In genomic region chr1:108154323-108154722, GRCh38 we compare ENCODE assay signal across 18 cellular contexts. TPM values are rescaled to one million over a fixed set of nuclear protein-coding genes. Genes with fewer than 3 reads are reported as not detected.
DNase-seq lines count a peak whose midpoint lies in the region; ATAC-seq, FAIRE-seq and TF ChIP-seq lines count a peak whose summit lies in the region.
"Had no signal": no experiment of that assay in that cellular context is flagged by ENCODE, and none has a peak within 500 bp of the region (broad histone marks: within the 10 kb centered on the region; RNA-seq: fewer than 3 reads in every experiment).

No MANE protein-coding gene starts in this region.

- H3K27me3 Mint-ChIP-seq in MCF 10A (ENCODE audit: insufficient read depth, unreplicated experiment) (no peaks in the 10 kb centered on the region), astrocyte (ENCODE audit: low read depth, unreplicated experiment) (no peaks in the 10 kb centered on the region)
- H3K27me3 Mint-ChIP-seq: B cell had no signal

- H3K27ac ChIP-seq in breast epithelium (no peak overlapping the region), astrocyte (ENCODE audit: low read depth, low read length) (no peak overlapping the region)

- H3K4me1 ChIP-seq in breast epithelium (no peaks in the 10 kb centered on the region), astrocyte (ENCODE audit: insufficient read depth, low read length) (peaks cover 10% of the 10 kb centered on the region)
- H3K4me1 ChIP-seq: HAP-1 had no signal

- TF ChIP-seq CTCF in MCF 10A (IDR thresholded peaks at IDR 0.05; ENCODE audit: unreplicated experiment) (no peak), breast epithelium (IDR thresholded peaks at IDR 0.05) (no peak), astrocyte (IDR thresholded peaks at IDR 0.05; ENCODE audit: insufficient read depth, low read depth, low read length) (no peak)

- no peak overlapping the region for H3K4me2 ChIP-seq in astrocyte (ENCODE audit: low read length)

- no peak overlapping the region for H3K9ac ChIP-seq in astrocyte (ENCODE audit: low read length)

- H3K4me3 ChIP-seq in breast epithelium (no peak overlapping the region), astrocyte (ENCODE audit: insufficient read depth, low read depth, low read length) (no peak overlapping the region)
- H3K4me3 ChIP-seq: HAP-1 had no signal

- H3K4me1 Mint-ChIP-seq in MCF 10A (ENCODE audit: insufficient read depth, unreplicated experiment) (no peaks in the 10 kb centered on the region), astrocyte (ENCODE audit: low read depth, unreplicated experiment) (peaks cover 6% of the 10 kb centered on the region)
- H3K4me1 Mint-ChIP-seq: B cell had no signal

- ATAC-seq in esophagus mucosa: peak; percentile 95
- no peak for ATAC-seq in HG03175 (IDR thresholded peaks at IDR 0.05; ENCODE audit: unreplicated experiment)

- H3K27me3 ChIP-seq in breast epithelium (no peaks in the 10 kb centered on the region), astrocyte (ENCODE audit: insufficient read depth, low read length) (no peaks in the 10 kb centered on the region)

- peaks cover 3% of the 10 kb centered on the region for H4K20me1 ChIP-seq in astrocyte (ENCODE audit: insufficient read depth, low read length)

- FAIRE-seq in astrocyte (lab: Jason Lieb, UNC): no peak
- FAIRE-seq in frontal cortex (lab: Jason Lieb, UNC): no peak

- no peak overlapping the region for H3K27ac Mint-ChIP-seq in MCF 10A (ENCODE audit: low read depth, unreplicated experiment)
- no peak overlapping the region for H3K27ac Mint-ChIP-seq in astrocyte (ENCODE audit: unreplicated experiment)
- H3K27ac Mint-ChIP-seq: B cell had no signal

- intact Hi-C loops in MCF 10A (cut with micrococcal nuclease) (no loop called here), breast epithelium (cut with DNase I; ENCODE audit: low total_unique reads) (no loop called here)

- TF ChIP-seq POLR2A in breast epithelium (IDR thresholded peaks at IDR 0.05): no peak

- H3K36me3 ChIP-seq in breast epithelium (no peaks in the 10 kb centered on the region), astrocyte (ENCODE audit: insufficient read depth, low read length) (peaks cover 33% of the 10 kb centered on the region)

- POLR2A ChIA-PET in MCF 10A (lab: Yijun Ruan, JAX): interaction anchor here (0.5 to 0.8 kb wide), 2 partner anchors 16 to 27 kb away, joined by 3 to 4 read pairs; no protein-coding TSS in a partner anchor

- CTCF ChIA-PET in MCF 10A (lab: Yijun Ruan, JAX): interaction anchor here (0.8 kb wide), 1 partner anchor 23 kb away, joined by 3 read pairs; no protein-coding TSS in a partner anchor

- no peaks in the 10 kb centered on the region for H3K9me3 Mint-ChIP-seq in MCF 10A (ENCODE audit: unreplicated experiment)
- no peaks in the 10 kb centered on the region for H3K9me3 Mint-ChIP-seq in astrocyte (ENCODE audit: unreplicated experiment)

- DNase-seq in MCF 10A (ENCODE audit: unreplicated experiment): peak; percentile 27
- no peak for DNase-seq in breast epithelium (ENCODE audit: low spot score in 2 of 2)
- peak; percentile 17 for DNase-seq in astrocyte (ENCODE audit: low read depth)
- DNase-seq in frontal cortex (ENCODE audit: low spot score in 2 of 2): no peak
- DNase-seq in pons (ENCODE audit: low spot score): no peak
- DNase-seq in GM19238 (ENCODE audit: insufficient read length, low spot score): no peak
- DNase-seq: 8988T, DMS 273 treated with DMSO at 0.1 percent for 48 hours, GF-D8, KG1, NCI-H1417 treated with DMSO at 0.1 percent for 48 hours, NCI-H187 treated with DMSO at 0.1 percent for 48 hours, NCI-H2227 treated with DMSO at 0.1 percent for 48 hours, NCI-H524 treated with DMSO at 0.1 percent for 48 hours had no signal

- no peak overlapping the region for H3K4me3 Mint-ChIP-seq in MCF 10A (ENCODE audit: unreplicated experiment)
- H3K4me3 Mint-ChIP-seq in astrocyte (ENCODE audit: unreplicated experiment): no peak overlapping the region
- H3K4me3 Mint-ChIP-seq: B cell had no signal

- H2AFZ ChIP-seq in astrocyte (ENCODE audit: low read depth, low read length): no peak overlapping the region

- H3K36me3 Mint-ChIP-seq in MCF 10A (ENCODE audit: insufficient read depth, unreplicated experiment) (peaks cover 25% of the 10 kb centered on the region), astrocyte (ENCODE audit: low read depth, unreplicated experiment) (peaks cover 13% of the 10 kb centered on the region)

- BruUV-seq in MCF 10A (replicated peaks; lab: Mats Ljungman, UMichigan): no TSS peak

- H3K9me3 ChIP-seq in breast epithelium (no peaks in the 10 kb centered on the region), astrocyte (ENCODE audit: insufficient read depth, low read depth, low read length) (no peaks in the 10 kb centered on the region)
- H3K9me3 ChIP-seq: HAP-1 had no signal

- H3K79me2 ChIP-seq in astrocyte (ENCODE audit: insufficient read depth, low read length): peaks cover 15% of the 10 kb centered on the region

RNA-seq across cellular contexts. Expression of gene SLC25A24, which starts 45.8 kb away (rescaled TPM):
- total RNA-seq in MCF 10A (2022) (21.0 and 28.3 TPM in 2 replicates), breast epithelium (10 to 100 TPM; 40.3 to 53.0 (median 45.1) TPM), astrocyte (48.8 and 55.3 TPM in 2 replicates), esophagus mucosa (15.7 TPM), frontal cortex (37.5 TPM)

Comparison
In these comparisons a context has a peak if more than half of its experiments do, and no peak if none do; other contexts are left out.
1. DNase-seq: peak in MCF 10A (single experiment) and astrocyte (single experiment); none in breast epithelium (0 of 2), frontal cortex (0 of 2), pons (single experiment) and GM19238 (single experiment).